Comparison of ENCODE assay signal across 10 cellular contexts in genomic region chr15:100372695-100373036, GRCh38. TPM values are rescaled to one million over a fixed set of nuclear protein-coding genes. Genes with fewer than 3 reads are reported as not detected.
DNase-seq lines count a peak whose midpoint lies in the region; FAIRE-seq and TF ChIP-seq lines count a peak whose summit lies in the region.
"Had no signal": no experiment of that assay in that cellular context is flagged by ENCODE, and none has a peak within 500 bp of the region (broad histone marks: within the 10 kb centered on the region; RNA-seq: fewer than 3 reads in every experiment).

No MANE protein-coding gene starts in this region.

- H3K9ac ChIP-seq in astrocyte (ENCODE audit: low read length): no peak overlapping the region
- no peak overlapping the region for H3K9ac ChIP-seq in keratinocyte (ENCODE audit: control insufficient read depth, extremely low read depth, insufficient read depth, low read length)

- dilution Hi-C loops in keratinocyte (cut with MboI; ENCODE audit: extremely low pct_ligation_motif_present, low sequenced_read_pairs): no loop called here

- TF ChIP-seq CTCF in astrocyte (IDR thresholded peaks at IDR 0.05; ENCODE audit: insufficient read depth, low read depth, low read length): no peak
- TF ChIP-seq CTCF in keratinocyte (optimal IDR thresholded peaks at IDR 0.05 in 1 of 3, IDR thresholded peaks at IDR 0.05 in 1 of 3, conservative IDR thresholded peaks at IDR 0.05 in 1 of 3; ENCODE audit: extremely low read depth in 1 of 3, insufficient read depth in 2 of 3, low read length in 3 of 3): no peak
- no peak for TF ChIP-seq CTCF in stomach (IDR thresholded peaks at IDR 0.05)

- peaks cover 29% of the 10 kb centered on the region for H3K27me3 Mint-ChIP-seq in astrocyte (ENCODE audit: low read depth, unreplicated experiment)
- H3K27me3 Mint-ChIP-seq in activated T-helper 2 cell treated with anti-CD3 and anti-CD28 coated beads, Interferon-gamma antibody, Interleukin-2, Interleukin-4, amounts not matched to agents 10 μg/mL and 5 μg/mL and 100 μg/mL, durations not matched to agents 14 hours and 24 hours and 36 hours (ENCODE audit: low read depth): peaks cover 33% of the 10 kb centered on the region

- H3K4me1 ChIP-seq in astrocyte (ENCODE audit: insufficient read depth, low read length) (no peaks in the 10 kb centered on the region), keratinocyte (ENCODE audit: control insufficient read depth, extremely low read depth, insufficient read depth, low read length) (no peaks in the 10 kb centered on the region), stomach (peaks cover 0 to 10% (median 0%) of the 10 kb centered on the region in 4 donors)

- H4K20me1 ChIP-seq in astrocyte (ENCODE audit: insufficient read depth, low read length) (no peaks in the 10 kb centered on the region), keratinocyte (ENCODE audit: control insufficient read depth, extremely low read depth, insufficient read depth, low read length) (no peaks in the 10 kb centered on the region)

- no peak for TF ChIP-seq EP300 in stomach (IDR thresholded peaks at IDR 0.05)

- WGBS in stomach, 5 donors: 21 to 35% (median 25%) methylated on average over 9 of the region's 9 CpGs

- peaks cover 7% of the 10 kb centered on the region for H3K9me3 Mint-ChIP-seq in astrocyte (ENCODE audit: unreplicated experiment)
- H3K9me3 Mint-ChIP-seq in activated T-helper 2 cell treated with anti-CD3 and anti-CD28 coated beads, Interferon-gamma antibody, Interleukin-2, Interleukin-4, amounts not matched to agents 10 μg/mL and 5 μg/mL and 100 μg/mL, durations not matched to agents 14 hours and 24 hours and 36 hours: peaks cover 8% of the 10 kb centered on the region

- H3K4me2 ChIP-seq in astrocyte (ENCODE audit: low read length) (peak overlapping the region; percentile 46), keratinocyte (ENCODE audit: control insufficient read depth, extremely low read depth, insufficient read depth, low read depth, low read length) (peak overlapping the region; percentile 51)

- H3K79me2 ChIP-seq in astrocyte (ENCODE audit: insufficient read depth, low read length): no peaks in the 10 kb centered on the region
- no peaks in the 10 kb centered on the region for H3K79me2 ChIP-seq in keratinocyte (ENCODE audit: control insufficient read depth, insufficient read depth, low read length)

- no peaks in the 10 kb centered on the region for H3K4me1 Mint-ChIP-seq in astrocyte (ENCODE audit: low read depth, unreplicated experiment)
- H3K4me1 Mint-ChIP-seq in activated T-helper 2 cell treated with anti-CD3 and anti-CD28 coated beads, Interferon-gamma antibody, Interleukin-2, Interleukin-4, amounts not matched to agents 10 μg/mL and 5 μg/mL and 100 μg/mL, durations not matched to agents 14 hours and 24 hours and 36 hours (ENCODE audit: low read depth): no peaks in the 10 kb centered on the region

- H2AFZ ChIP-seq in astrocyte (ENCODE audit: low read depth, low read length): no peak overlapping the region
- H2AFZ ChIP-seq in keratinocyte (ENCODE audit: control insufficient read depth, low read length): no peak overlapping the region

- H3K4me3 ChIP-seq in astrocyte (ENCODE audit: insufficient read depth, low read depth, low read length) (no peak overlapping the region), keratinocyte (ENCODE audit: control insufficient read depth in 2 of 3, extremely low read depth in 1 of 3, insufficient read depth in 2 of 3, low read depth in 1 of 3, low read length in 3 of 3) (peak overlapping the region in 1 of 3 experiments; percentile 45), stomach (peak overlapping the region; percentile 36 to 47 (median 40))

- H3K36me3 ChIP-seq in astrocyte (ENCODE audit: insufficient read depth, low read length): no peaks in the 10 kb centered on the region
- no peaks in the 10 kb centered on the region for H3K36me3 ChIP-seq in keratinocyte (ENCODE audit: control insufficient read depth in 2 of 2, extremely low read depth in 1 of 2, insufficient read depth in 2 of 2, low read length in 2 of 2)
- no peaks in the 10 kb centered on the region for H3K36me3 ChIP-seq in stomach

- no peaks in the 10 kb centered on the region for H3K9me1 ChIP-seq in keratinocyte (ENCODE audit: control insufficient read depth, extremely low read depth, insufficient read depth, low read length)

- H3K9me3 ChIP-seq in astrocyte (ENCODE audit: insufficient read depth, low read depth, low read length): no peaks in the 10 kb centered on the region
- no peaks in the 10 kb centered on the region for H3K9me3 ChIP-seq in keratinocyte (ENCODE audit: control insufficient read depth, low read depth, low read length)
- peaks cover 0 to 13% (median 3%) of the 10 kb centered on the region in 4 donors for H3K9me3 ChIP-seq in stomach

- intact Hi-C loops in stomach (cut with DNase I; ENCODE audit: low total_unique reads): no loop called here
- intact Hi-C loops in activated T-helper 2 cell treated with anti-CD3 and anti-CD28 coated beads, Interferon-gamma antibody, Interleukin-2, Interleukin-4, amounts not matched to agents 10 μg/mL and 5 μg/mL and 100 μg/mL, durations not matched to agents 14 hours and 24 hours and 36 hours (cut with micrococcal nuclease): no loop called here

- no peak for FAIRE-seq in astrocyte (lab: Jason Lieb, UNC)
- FAIRE-seq in keratinocyte (lab: Jason Lieb, UNC): no peak
- FAIRE-seq: endometrium had no signal

- DNase-seq in NCI-H226: peak; percentile 58
- no peak for DNase-seq in astrocyte (ENCODE audit: low read depth)
- no peak for DNase-seq in keratinocyte (ENCODE audit: low read depth, low spot score)
- DNase-seq in stomach: no peak
- no peak for DNase-seq in SHP77 (lab: John Stamatoyannopoulos, UW)
- DNase-seq in NCI-H526 treated with DMSO at 0.1 percent for 48 hours (lab: John Stamatoyannopoulos, UW): no peak
- DNase-seq in activated T-helper 2 cell treated with anti-CD3 and anti-CD28 coated beads, Interferon-gamma antibody, Interleukin-2, Interleukin-4, amounts not matched to agents 10 μg/mL and 5 μg/mL and 100 μg/mL, durations not matched to agents 14 hours and 24 hours and 36 hours (ENCODE audit: low spot score): no peak
- DNase-seq: activated gamma-delta T cell treated with Interleukin-2 at 50 U/mL for 16 hours, PC-3 had no signal

- TF ChIP-seq POLR2A in stomach (IDR thresholded peaks at IDR 0.05): no peak

- H3K36me3 Mint-ChIP-seq in astrocyte (ENCODE audit: low read depth, unreplicated experiment): no peaks in the 10 kb centered on the region
- H3K36me3 Mint-ChIP-seq in activated T-helper 2 cell treated with anti-CD3 and anti-CD28 coated beads, Interferon-gamma antibody, Interleukin-2, Interleukin-4, amounts not matched to agents 10 μg/mL and 5 μg/mL and 100 μg/mL, durations not matched to agents 14 hours and 24 hours and 36 hours (ENCODE audit: low read depth): peaks cover 3% of the 10 kb centered on the region

- no peak overlapping the region for H3K4me3 Mint-ChIP-seq in astrocyte (ENCODE audit: unreplicated experiment)
- no peak overlapping the region for H3K4me3 Mint-ChIP-seq in activated T-helper 2 cell treated with anti-CD3 and anti-CD28 coated beads, Interferon-gamma antibody, Interleukin-2, Interleukin-4, amounts not matched to agents 10 μg/mL and 5 μg/mL and 100 μg/mL, durations not matched to agents 14 hours and 24 hours and 36 hours (ENCODE audit: low read depth)

- H3K27ac ChIP-seq in astrocyte (ENCODE audit: low read depth, low read length): no peak overlapping the region
- no peak overlapping the region for H3K27ac ChIP-seq in keratinocyte (ENCODE audit: control insufficient read depth, insufficient read depth, low read length)
- peak overlapping the region in 2 of 5 donors; percentile 32 to 60 for H3K27ac ChIP-seq in stomach

- no peak overlapping the region for H3K27ac Mint-ChIP-seq in astrocyte (ENCODE audit: unreplicated experiment)
- H3K27ac Mint-ChIP-seq in activated T-helper 2 cell treated with anti-CD3 and anti-CD28 coated beads, Interferon-gamma antibody, Interleukin-2, Interleukin-4, amounts not matched to agents 10 μg/mL and 5 μg/mL and 100 μg/mL, durations not matched to agents 14 hours and 24 hours and 36 hours: no peak overlapping the region

- peaks cover 4% of the 10 kb centered on the region for H3K27me3 ChIP-seq in astrocyte (ENCODE audit: insufficient read depth, low read length)
- peaks cover 27% of the 10 kb centered on the region for H3K27me3 ChIP-seq in keratinocyte (ENCODE audit: control insufficient read depth, extremely low read depth, insufficient read depth, low read length)
- H3K27me3 ChIP-seq in stomach: peaks cover 0 to 41% (median 20%) of the 10 kb centered on the region in 3 donors

RNA-seq across cellular contexts. Expression of gene ADAMTS17, which starts 30.9 kb away (rescaled TPM):
- total RNA-seq in astrocyte: 0.14 and 0.27 TPM in 2 replicates
- polyA plus RNA-seq in keratinocyte: 0.18 to 0.40 TPM (median 0.18 TPM) in 3 replicates
- 1.8 TPM for polyA plus RNA-seq in keratinocyte (2011; ENCODE audit: low read depth)
- polyA plus RNA-seq in keratinocyte (2011; cell fraction: cytosol; rRNA removed): 0.05 and 0.15 TPM in 2 replicates
- 0.40 and 0.57 TPM in 2 replicates for polyA plus RNA-seq in keratinocyte (2011; cell fraction: nucleus; rRNA removed)
- 0.28 and 1.8 TPM in 2 replicates for polyA plus RNA-seq in keratinocyte (2012; ENCODE audit: low replicate concordance)
- polyA minus RNA-seq in keratinocyte: 0.48 TPM in 1 of 3 replicates, not detected in the others
- not detected for polyA minus RNA-seq in keratinocyte (2011; cell fraction: cytosol; rRNA and poly(A)+ RNA removed)
- polyA minus RNA-seq in keratinocyte (2011; cell fraction: nucleus; rRNA and poly(A)+ RNA removed): 1.2 and 3.0 TPM in 2 replicates
- 10 to 100 TPM in 2 of 5 donors, 1 to 10 TPM in 3; 6.2 to 14.3 (median 9.3) TPM for total RNA-seq in stomach
- 1 to 10 TPM in 2 of 3 donors, under 1 TPM in 1; 0.31 to 1.5 (median 1.1) TPM for polyA plus RNA-seq in stomach
- total RNA-seq in activated T-helper 2 cell treated with anti-CD3 and anti-CD28 coated beads, Interferon-gamma antibody, Interleukin-2, Interleukin-4, amounts not matched to agents 10 μg/mL and 5 μg/mL and 100 μg/mL, durations not matched to agents 14 hours and 24 hours and 36 hours: 0.28 and 1.1 TPM in 2 replicates
